19 cellular contexts compared by ENCODE assay signal in genomic region chr6:15945593-15946159, GRCh38.
DNase-seq lines count a peak whose midpoint lies in the region; ATAC-seq, FAIRE-seq and TF ChIP-seq lines count a peak whose summit lies in the region.
"Had no signal": no experiment of that assay in that cellular context is flagged by ENCODE, and none has a peak within 500 bp of the region (broad histone marks: within the 10 kb centered on the region; RNA-seq: fewer than 3 reads in every experiment).

No MANE protein-coding gene starts in this region.

- no peak overlapping the region for H4K8ac ChIP-seq in IMR-90 (ENCODE audit: low read depth in 2 of 2, low read length in 2 of 2)

- no peak overlapping the region for H2BK20ac ChIP-seq in IMR-90 (ENCODE audit: low read depth, low read length)

- H3K9me3 ChIP-seq in IMR-90 (ENCODE audit: control insufficient read depth, insufficient read depth, low read length) (no peaks in the 10 kb centered on the region), adipocyte (ENCODE audit: control insufficient read depth, low read length) (no peaks in the 10 kb centered on the region), hepatocyte (ENCODE audit: low read depth) (no peaks in the 10 kb centered on the region), kidney (ENCODE audit: control insufficient read depth in 1 of 2, low read length in 2 of 2) (no peaks in the 10 kb centered on the region)

- no peak overlapping the region for H2AK5ac ChIP-seq in IMR-90 (ENCODE audit: low read depth, low read length)

- no peak overlapping the region for H3K27ac Mint-ChIP-seq in natural killer cell treated with Interleukin-12 subunit alpha and Interleukin-12 subunit beta and Interleukin-15 and Interleukin-18, amount 100 ng/mL, for 72 hours
- H3K27ac Mint-ChIP-seq: activated CD4-positive, alpha-beta T cell treated with anti-CD3 and anti-CD28 coated beads, Interleukin-2, amount 10 ng/mL, durations not matched to agents 24 days and 14 days; activated naive CD4-positive, alpha-beta T cell treated with anti-CD3 and anti-CD28 coated beads, Interleukin-2, amount 50 U/mL, for 24 hours; mesothelial cell of epicardium had no signal

- dilution Hi-C loops in IMR-90 (cut with HindIII; ENCODE audit: low sequenced_read_pairs, unreplicated experiment) = no loop called here

- no peak for TF ChIP-seq POLR2A in IMR-90 (IDR thresholded peaks at IDR 0.05; ENCODE audit: low read depth, low read length)

- no peak overlapping the region for H2AK9ac ChIP-seq in IMR-90 (replicated peaks; ENCODE audit: low read depth, low read length, poor library complexity)

- DNase-seq in DMS53 (lab: John Stamatoyannopoulos, UW) = peak; percentile 68
- peak; percentile 4 for DNase-seq in IMR-90
- peak; percentile 59 for DNase-seq in adipocyte (ENCODE audit: low read depth)
- peak; percentile 40 for DNase-seq in fibroblast of mammary gland (ENCODE audit: low read depth)
- DNase-seq in hepatocyte (ENCODE audit: low spot score) = no peak
- no peak for DNase-seq in NCI-H1048 (lab: John Stamatoyannopoulos, UW)
- DNase-seq in kidney = no peak
- no peak for DNase-seq in natural killer cell treated with Interleukin-12 subunit alpha and Interleukin-12 subunit beta and Interleukin-15 and Interleukin-18, amount 100 ng/mL, for 72 hours (ENCODE audit: low spot score)
- DNase-seq: activated CD4-positive, alpha-beta T cell treated with anti-CD3 and anti-CD28 coated beads, Interleukin-2, amount 10 ng/mL, durations not matched to agents 24 days and 14 days; activated T-cell treated with anti-CD3 and anti-CD28 coated beads, Interleukin-2, amount 50 U/mL, for 1 hour; AML-193; cerebellar nuclear complex; islet precursor cell; right cardiac atrium; stimulated activated CD4-positive, alpha-beta T cell treated with anti-CD3 and anti-CD28 coated beads, Interleukin-1b, Interleukin-23, amount 100 ng/mL, for 48 hours; substantia nigra had no signal

- H4K20me1 ChIP-seq in IMR-90 (ENCODE audit: insufficient read depth, low read length) (no peaks in the 10 kb centered on the region), hepatocyte (ENCODE audit: insufficient read depth, poor library complexity, severe bottlenecking) (no peaks in the 10 kb centered on the region)

- H3K4me2 ChIP-seq in IMR-90 (ENCODE audit: low read depth, low read length) (no peak overlapping the region), hepatocyte (no peak overlapping the region)

- no peaks in the 10 kb centered on the region for H3K9me3 Mint-ChIP-seq in natural killer cell treated with Interleukin-12 subunit alpha and Interleukin-12 subunit beta and Interleukin-15 and Interleukin-18, amount 100 ng/mL, for 72 hours
- H3K9me3 Mint-ChIP-seq: activated CD4-positive, alpha-beta T cell treated with anti-CD3 and anti-CD28 coated beads, Interleukin-2, amount 10 ng/mL, durations not matched to agents 24 days and 14 days; activated naive CD4-positive, alpha-beta T cell treated with anti-CD3 and anti-CD28 coated beads, Interleukin-2, amount 50 U/mL, for 24 hours had no signal

- H3K79me1 ChIP-seq in IMR-90 (ENCODE audit: low read depth in 1 of 2, low read length in 2 of 2) = no peaks in the 10 kb centered on the region

- H3K27ac ChIP-seq in IMR-90 (ENCODE audit: insufficient read depth, low read length) (no peak overlapping the region), hepatocyte (no peak overlapping the region), kidney (ENCODE audit: low read depth in 2 of 2, low read length in 2 of 2) (no peak overlapping the region)

- POLR2A ChIA-PET in IMR-90 (lab: Charles Lee; ENCODE audit: unreplicated experiment) = interaction anchor here (0.6 kb wide), 1 partner anchor 252 kb away, joined by 7 read pairs; no protein-coding TSS in a partner anchor

- H3K9me1 ChIP-seq in IMR-90 (ENCODE audit: insufficient read depth, low read length) = no peaks in the 10 kb centered on the region

- H3K36me3 ChIP-seq in IMR-90 (ENCODE audit: control insufficient read depth, insufficient read depth, low read length) (no peaks in the 10 kb centered on the region), adipocyte (ENCODE audit: control insufficient read depth, insufficient read depth, low read length, severe bottlenecking) (no peaks in the 10 kb centered on the region), hepatocyte (replicated peaks; ENCODE audit: insufficient read depth, low read depth) (no peaks in the 10 kb centered on the region), kidney (ENCODE audit: control insufficient read depth in 1 of 2, insufficient read depth in 2 of 2, low read length in 2 of 2) (no peaks in the 10 kb centered on the region)

- H3K9ac ChIP-seq in IMR-90 (ENCODE audit: low read depth, low read length) (no peak overlapping the region), adipocyte (ENCODE audit: low read length) (no peak overlapping the region), kidney (ENCODE audit: low read length in 2 of 2) (no peak overlapping the region)

- H3K79me2 ChIP-seq in hepatocyte = no peaks in the 10 kb centered on the region

- H2BK120ac ChIP-seq in IMR-90 (ENCODE audit: low read depth, low read length) = no peak overlapping the region

- BruUV-seq in IMR-90 (replicated peaks; lab: Mats Ljungman, UMichigan) = no TSS peak

- in situ Hi-C loops in IMR-90 (cut with MboI; ENCODE audit: low sequenced_read_pairs) = no loop called here

- no peak overlapping the region for H2BK15ac ChIP-seq in IMR-90 (ENCODE audit: low read depth, low read length)

- no peak overlapping the region for H3K23ac ChIP-seq in IMR-90 (ENCODE audit: low read depth, low read length)

- no peaks in the 10 kb centered on the region for H3K4me1 Mint-ChIP-seq in natural killer cell treated with Interleukin-12 subunit alpha and Interleukin-12 subunit beta and Interleukin-15 and Interleukin-18, amount 100 ng/mL, for 72 hours (ENCODE audit: low read depth in 2 of 2)
- H3K4me1 Mint-ChIP-seq: activated CD4-positive, alpha-beta T cell treated with anti-CD3 and anti-CD28 coated beads, Interleukin-2, amount 10 ng/mL, durations not matched to agents 24 days and 14 days; activated naive CD4-positive, alpha-beta T cell treated with anti-CD3 and anti-CD28 coated beads, Interleukin-2, amount 50 U/mL, for 24 hours had no signal

- intact Hi-C loops in IMR-90 (cut with micrococcal nuclease) (no loop called here), kidney (cut with DNase I) (no loop called here)

- H4K91ac ChIP-seq in IMR-90 (ENCODE audit: insufficient read depth, low read depth, low read length) = no peak overlapping the region

- H3K27me3 Mint-ChIP-seq in natural killer cell treated with Interleukin-12 subunit alpha and Interleukin-12 subunit beta and Interleukin-15 and Interleukin-18, amount 100 ng/mL, for 72 hours = peaks cover 0 to 2% of the 10 kb centered on the region in 2 donors
- H3K27me3 Mint-ChIP-seq: activated CD4-positive, alpha-beta T cell treated with anti-CD3 and anti-CD28 coated beads, Interleukin-2, amount 10 ng/mL, durations not matched to agents 24 days and 14 days; activated naive CD4-positive, alpha-beta T cell treated with anti-CD3 and anti-CD28 coated beads, Interleukin-2, amount 50 U/mL, for 24 hours had no signal

- no peaks in the 10 kb centered on the region for H3K36me3 Mint-ChIP-seq in natural killer cell treated with Interleukin-12 subunit alpha and Interleukin-12 subunit beta and Interleukin-15 and Interleukin-18, amount 100 ng/mL, for 72 hours
- H3K36me3 Mint-ChIP-seq: activated naive CD4-positive, alpha-beta T cell treated with anti-CD3 and anti-CD28 coated beads, Interleukin-2, amount 50 U/mL, for 24 hours; mesothelial cell of epicardium had no signal

- H3K18ac ChIP-seq in IMR-90 (ENCODE audit: low read depth, low read length) = no peak overlapping the region

- H3K4me1 ChIP-seq in IMR-90 (ENCODE audit: control insufficient read depth, insufficient read depth, low read length) = no peaks in the 10 kb centered on the region
- H3K4me1 ChIP-seq in adipocyte (ENCODE audit: control insufficient read depth, insufficient read depth, low read length) = peaks cover 4% of the 10 kb centered on the region
- peaks cover 7% of the 10 kb centered on the region for H3K4me1 ChIP-seq in hepatocyte (ENCODE audit: insufficient read depth)
- H3K4me1 ChIP-seq in kidney (ENCODE audit: control insufficient read depth in 1 of 2, insufficient read depth in 1 of 2, low read depth in 1 of 2, low read length in 2 of 2) = no peaks in the 10 kb centered on the region

- H2AFZ ChIP-seq in IMR-90 (replicated peaks; ENCODE audit: low read length, poor library complexity) (no peak overlapping the region), hepatocyte (no peak overlapping the region)

- no peak for TF ChIP-seq CTCF in IMR-90 (conservative IDR thresholded peaks at IDR 0.05; ENCODE audit: low read depth, low read length)
- TF ChIP-seq CTCF in fibroblast of mammary gland (conservative IDR thresholded peaks at IDR 0.05; ENCODE audit: control insufficient read depth, insufficient read depth, low read depth, low read length) = no peak
- TF ChIP-seq CTCF in hepatocyte (IDR thresholded peaks at IDR 0.05; ENCODE audit: poor library complexity) = no peak
- TF ChIP-seq CTCF in kidney (IDR thresholded peaks at IDR 0.05; ENCODE audit: borderline replicate concordance, extremely low read depth, insufficient read depth) = no peak

- H3K4ac ChIP-seq in IMR-90 (ENCODE audit: low read depth, low read length) = no peak overlapping the region

- no peak for TF ChIP-seq RAD21 in IMR-90 (IDR thresholded peaks at IDR 0.05; ENCODE audit: low read length)

- no peak overlapping the region for H3K4me3 Mint-ChIP-seq in natural killer cell treated with Interleukin-12 subunit alpha and Interleukin-12 subunit beta and Interleukin-15 and Interleukin-18, amount 100 ng/mL, for 72 hours
- H3K4me3 Mint-ChIP-seq: activated CD4-positive, alpha-beta T cell treated with anti-CD3 and anti-CD28 coated beads, Interleukin-2, amount 10 ng/mL, durations not matched to agents 24 days and 14 days; activated naive CD4-positive, alpha-beta T cell treated with anti-CD3 and anti-CD28 coated beads, Interleukin-2, amount 50 U/mL, for 24 hours; mesothelial cell of epicardium had no signal

- CTCF ChIA-PET in IMR-90 (lab: Yijun Ruan, JAX) = interaction anchor here (0.7 kb wide), 1 partner anchor 9 kb away, joined by 3 read pairs; no protein-coding TSS in a partner anchor

- H3K14ac ChIP-seq in IMR-90 (replicated peaks; ENCODE audit: low read depth, low read length) = no peak overlapping the region

- H2BK5ac ChIP-seq in IMR-90 (ENCODE audit: low read depth, low read length, poor library complexity, severe bottlenecking) = no peak overlapping the region

- no peak for FAIRE-seq in kidney (lab: Jason Lieb, UNC)
- FAIRE-seq: D721Med had no signal

- peaks cover 3% of the 10 kb centered on the region; the same call in 1 of the 2 replicates for H3K27me3 ChIP-seq in IMR-90 (ENCODE audit: control insufficient read depth, insufficient read depth, low read length)
- no peaks in the 10 kb centered on the region for H3K27me3 ChIP-seq in adipocyte (replicated peaks; ENCODE audit: control insufficient read depth, insufficient read depth, low read length)
- no peaks in the 10 kb centered on the region for H3K27me3 ChIP-seq in hepatocyte

- ATAC-seq in IMR-90 (ENCODE audit: low read depth) = no peak
- ATAC-seq in natural killer cell treated with Interleukin-12 subunit alpha and Interleukin-12 subunit beta and Interleukin-15 and Interleukin-18, amount 100 ng/mL, for 72 hours = no peak
- ATAC-seq: right cardiac atrium had no signal

- H3K4me3 ChIP-seq in IMR-90 (ENCODE audit: insufficient read depth, low read depth, low read length) (no peak overlapping the region), adipocyte (ENCODE audit: low read length) (no peak overlapping the region), fibroblast of mammary gland (ENCODE audit: control insufficient read depth, low read depth, low read length) (no peak overlapping the region), hepatocyte (no peak overlapping the region), kidney (ENCODE audit: low read length in 2 of 2) (no peak overlapping the region)

- whole genome bisulfite sequencing in IMR-90 (ENCODE audit: extremely low coverage in 2 of 2, insufficient read length in 1 of 2), 2 experiments = 13% methylated on average over 1 of the region's 2 CpGs; no CpG with 5 or more reads in 1 of the 2 experiments
- 62% methylated on average over 2 of the region's 2 CpGs for WGBS in hepatocyte (ENCODE audit: low lambda C conversion rate, missing lambda C conversion rate)

- H3K9me2 ChIP-seq in hepatocyte (replicated peaks; ENCODE audit: insufficient read depth) = no peaks in the 10 kb centered on the region

- H4K5ac ChIP-seq in IMR-90 (ENCODE audit: low read depth, low read length) = no peak overlapping the region

- H3K56ac ChIP-seq in IMR-90 (ENCODE audit: extremely low read depth, insufficient read depth, low read length) = no peak overlapping the region

Comparison
In these comparisons a context has a peak if more than half of its experiments do, and no peak if none do; other contexts are left out.
1. DNase-seq: peak in DMS53 (single experiment), IMR-90 (single experiment), adipocyte (single experiment) and fibroblast of mammary gland (single experiment); none in hepatocyte (single experiment), NCI-H1048 (single experiment), kidney (single experiment) and natural killer cell treated with Interleukin-12 subunit alpha and Interleukin-12 subunit beta and Interleukin-15 and Interleukin-18, amount 100 ng/mL, for 72 hours (single experiment).